Comparison of ENCODE assay signal across 9 cellular contexts in genomic region chr7:116172353-116172752, GRCh38.
"Had no signal": no experiment of that assay in that cellular context is flagged by ENCODE, and none has a peak within 500 bp of the region (broad histone marks: within the 10 kb centered on the region; RNA-seq: fewer than 3 reads in every experiment).

No MANE protein-coding gene starts in this region.

- H3K27ac ChIP-seq: ascending aorta, breast epithelium, right atrium auricular region, tibial artery had no signal

- DNase-seq: activated naive CD4-positive, alpha-beta T cell treated with Interleukin-2 at 50 U/mL for 16 hours; activated naive CD8-positive, alpha-beta T cell treated with anti-CD3 and anti-CD28 coated beads, Interleukin-2, amount 50 U/mL, for 24 hours; occipital lobe; tibial artery had no signal

- H3K36me3 ChIP-seq: ascending aorta, breast epithelium, right atrium auricular region, tibial artery had no signal

- H3K27me3 ChIP-seq: ascending aorta, breast epithelium, right atrium auricular region, tibial artery had no signal

- ATAC-seq: activated naive CD8-positive, alpha-beta T cell treated with anti-CD3 and anti-CD28 coated beads, Interleukin-2, amount 50 U/mL, for 24 hours had no signal

- H3K4me3 ChIP-seq: ascending aorta, breast epithelium, right atrium auricular region, skin epidermis, tibial artery had no signal

- H3K9me3 ChIP-seq: ascending aorta, breast epithelium, right atrium auricular region, tibial artery had no signal

- FAIRE-seq: urothelium cell line had no signal

- H3K4me1 ChIP-seq: breast epithelium, right atrium auricular region had no signal
